Comparison of ENCODE assay signal across 9 cellular contexts in the genomic region with DNA sequence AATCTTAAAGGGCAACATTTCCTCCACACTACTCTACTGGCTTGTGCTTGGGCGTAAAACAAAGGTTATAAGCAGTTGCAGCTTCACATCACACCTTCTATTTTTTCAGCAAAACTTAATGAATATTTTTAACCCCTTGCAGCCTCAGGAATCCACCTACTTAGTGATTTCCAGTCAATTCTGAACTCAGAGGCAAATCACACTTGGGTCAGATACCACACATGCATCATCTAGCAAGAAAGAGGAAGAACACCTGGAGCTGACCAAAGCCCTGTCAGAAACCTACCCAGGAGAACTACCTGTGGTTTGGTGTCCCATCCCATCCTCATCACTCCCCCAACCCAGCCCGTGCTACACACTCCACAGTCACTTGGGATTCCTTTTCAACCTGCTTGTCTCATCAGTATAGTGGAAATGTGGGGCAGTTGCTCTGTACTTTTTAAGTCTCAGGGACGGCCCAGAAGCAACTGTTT.
DNase-seq lines count a peak whose midpoint lies in the region; ATAC-seq lines count a peak whose summit lies in the region.
"Had no signal": no experiment of that assay in that cellular context is flagged by ENCODE, and none has a peak within 500 bp of the region (broad histone marks: within the 10 kb centered on the region; RNA-seq: fewer than 3 reads in every experiment).

No MANE protein-coding gene starts in this region.

- peaks cover 18 to 26% of the 10 kb centered on the region in 2 donors for H3K9me3 Mint-ChIP-seq in stimulated activated naive CD8-positive, alpha-beta T cell treated with anti-CD3 and anti-CD28 coated beads, Interleukin-15, amount 100 ng/mL, for 72 hours
- no peaks in the 10 kb centered on the region for H3K9me3 Mint-ChIP-seq in effector memory CD8-positive, alpha-beta T cell

- DNase-seq in stimulated activated CD4-positive, alpha-beta T cell treated with anti-CD3 and anti-CD28 coated beads, Interleukin-1b, Interleukin-23, amount 100 ng/mL, for 48 hours = peak; percentile 5
- DNase-seq in stimulated activated CD4-positive, alpha-beta T cell treated with anti-CD3 and anti-CD28 coated beads, Interleukin-4, amount 100 ng/mL, for 4 hours = no peak
- DNase-seq in stimulated activated naive CD8-positive, alpha-beta T cell treated with anti-CD3 and anti-CD28 coated beads, Interleukin-15, amount 100 ng/mL, for 72 hours = peak in 1 of 2 donors; percentile 43
- DNase-seq in DMS79 treated with DMSO at 0.1 percent for 48 hours (lab: John Stamatoyannopoulos, UW) (no peak), AML-193 (lab: John Stamatoyannopoulos, UW) (no peak)
- DNase-seq in effector memory CD8-positive, alpha-beta T cell = no peak
- DNase-seq: kidney had no signal

- H3K4me3 Mint-ChIP-seq in stimulated activated naive CD8-positive, alpha-beta T cell treated with anti-CD3 and anti-CD28 coated beads, Interleukin-15, amount 100 ng/mL, for 72 hours = no peak overlapping the region
- no peak overlapping the region for H3K4me3 Mint-ChIP-seq in effector memory CD8-positive, alpha-beta T cell

- no peak overlapping the region for H3K27ac Mint-ChIP-seq in stimulated activated naive CD8-positive, alpha-beta T cell treated with anti-CD3 and anti-CD28 coated beads, Interleukin-15, amount 100 ng/mL, for 72 hours
- peak overlapping the region in 1 of 2 donors; percentile 22 for H3K27ac Mint-ChIP-seq in effector memory CD8-positive, alpha-beta T cell

- H3K36me3 Mint-ChIP-seq in effector memory CD8-positive, alpha-beta T cell (ENCODE audit: insufficient read depth) = peaks cover 27% of the 10 kb centered on the region

- H3K4me1 Mint-ChIP-seq in stimulated activated naive CD8-positive, alpha-beta T cell treated with anti-CD3 and anti-CD28 coated beads, Interleukin-15, amount 100 ng/mL, for 72 hours = peaks cover 40% of the 10 kb centered on the region
- peaks cover 28 to 42% of the 10 kb centered on the region in 2 donors for H3K4me1 Mint-ChIP-seq in effector memory CD8-positive, alpha-beta T cell (ENCODE audit: low read depth in 2 of 2)

- H3K27me3 Mint-ChIP-seq in stimulated activated naive CD8-positive, alpha-beta T cell treated with anti-CD3 and anti-CD28 coated beads, Interleukin-15, amount 100 ng/mL, for 72 hours = no peaks in the 10 kb centered on the region
- no peaks in the 10 kb centered on the region for H3K27me3 Mint-ChIP-seq in effector memory CD8-positive, alpha-beta T cell

- ATAC-seq in GM21786 (IDR thresholded peaks at IDR 0.05; ENCODE audit: unreplicated experiment) (peak; percentile 85), HG03378 (IDR thresholded peaks at IDR 0.05; ENCODE audit: unreplicated experiment) (peak; percentile 89)
- ATAC-seq in stimulated activated naive CD8-positive, alpha-beta T cell treated with anti-CD3 and anti-CD28 coated beads, Interleukin-15, amount 100 ng/mL, for 72 hours = peak; percentile 93
- ATAC-seq in effector memory CD8-positive, alpha-beta T cell (replicated peaks) = no peak
